In genomic region chr11:62542750-62543567, GRCh38 we compare ENCODE assay signal across 1 cellular context.
TF ChIP-seq lines count a peak whose summit lies in the region.

No MANE protein-coding gene starts in this region.

TF ChIP-seq in HepG2, 621 proteins besides CTCF, POLR2A, EP300 and RAD21 (continued from another document and continues in another):
- TF ChIP-seq ARID5B (CRISPR knock-in tag; IDR thresholded peaks at IDR 0.05) (0 out of 2 replicates have a peak, but pooled peaks have one; percentile 16), HES4 (CRISPR knock-in tag; IDR thresholded peaks at IDR 0.05; ENCODE audit: borderline replicate concordance) (no peak), ZFP36L1 (CRISPR knock-in tag; IDR thresholded peaks at IDR 0.05) (no peak), ZNF749 (CRISPR knock-in tag; IDR thresholded peaks at IDR 0.05; ENCODE audit: borderline replicate concordance) (no peak), ZNF720 (CRISPR knock-in tag; IDR thresholded peaks at IDR 0.05) (no peak), ASH2L (IDR thresholded peaks at IDR 0.05; ENCODE audit: insufficient read length, low read depth, low read length) (peak; percentile 31), ZNF660 (CRISPR knock-in tag; IDR thresholded peaks at IDR 0.05; ENCODE audit: borderline replicate concordance, low read depth) (no peak), TOE1 (CRISPR knock-in tag; IDR thresholded peaks at IDR 0.05) (no peak), CBX2 (IDR thresholded peaks at IDR 0.05; ENCODE audit: low read depth, low read length) (no peak), CBX2 (CRISPR knock-in tag; IDR thresholded peaks at IDR 0.05; ENCODE audit: low read depth) (no peak), PHF8 (CRISPR knock-in tag; IDR thresholded peaks at IDR 0.05) (0 out of 2 replicates have a peak, but pooled peaks have one; percentile 36), GLI4 (CRISPR knock-in tag; IDR thresholded peaks at IDR 0.05; ENCODE audit: borderline replicate concordance) (no peak), NFRKB (IDR thresholded peaks at IDR 0.05) (no peak), MXI1 (IDR thresholded peaks at IDR 0.05; ENCODE audit: borderline replicate concordance, low read depth, low read length) (peak; percentile 5; the same call in 1 of the 3 replicates), ZNF614 (CRISPR knock-in tag; IDR thresholded peaks at IDR 0.05; ENCODE audit: borderline replicate concordance) (no peak), ZFP36L2 (CRISPR knock-in tag; IDR thresholded peaks at IDR 0.05) (no peak), PLRG1 (conservative IDR thresholded peaks at IDR 0.05) (no peak), POGK (CRISPR knock-in tag; conservative IDR thresholded peaks at IDR 0.05) (peak; percentile 72; the same call in 1 of the 2 replicates), ZNF333 (CRISPR knock-in tag; IDR thresholded peaks at IDR 0.05; ENCODE audit: borderline replicate concordance) (no peak), IKZF1 (IDR thresholded peaks at IDR 0.05) (no peak), RARG (CRISPR knock-in tag; IDR thresholded peaks at IDR 0.05; ENCODE audit: low read depth) (no peak), PCBP1 (IDR thresholded peaks at IDR 0.05; ENCODE audit: borderline replicate concordance, low read depth, low read length) (0 out of 2 replicates have a peak, but pooled peaks have one; percentile 62), ZNF747 (CRISPR knock-in tag; IDR thresholded peaks at IDR 0.05; ENCODE audit: borderline replicate concordance) (no peak), ZNF709 (CRISPR knock-in tag; IDR thresholded peaks at IDR 0.05) (no peak), AKAP8 (CRISPR knock-in tag; IDR thresholded peaks at IDR 0.05) (peak; percentile 76), SMAD9 (CRISPR knock-in tag; IDR thresholded peaks at IDR 0.05) (no peak), REL (CRISPR knock-in tag; conservative IDR thresholded peaks at IDR 0.05) (no peak), HNF1B (CRISPR knock-in tag; IDR thresholded peaks at IDR 0.05) (0 out of 2 replicates have a peak, but pooled peaks have one; percentile 36), ZNF75D (CRISPR knock-in tag; IDR thresholded peaks at IDR 0.05; ENCODE audit: borderline replicate concordance) (no peak), POLR2G (IDR thresholded peaks at IDR 0.05; ENCODE audit: low read depth, low read length) (no peak), GZF1 (CRISPR knock-in tag; IDR thresholded peaks at IDR 0.05) (no peak), ZNF331 (CRISPR knock-in tag; IDR thresholded peaks at IDR 0.05) (peak; percentile 59; the same call in 1 of the 2 replicates), LCORL (IDR thresholded peaks at IDR 0.05) (no peak), LCORL (CRISPR knock-in tag; IDR thresholded peaks at IDR 0.05) (peak; percentile 80; the same call in 1 of the 2 replicates), ZNF841 (CRISPR knock-in tag; IDR thresholded peaks at IDR 0.05; ENCODE audit: borderline replicate concordance) (no peak), HOXA5 (CRISPR knock-in tag; IDR thresholded peaks at IDR 0.05) (no peak), ZNF274 (CRISPR knock-in tag; IDR thresholded peaks at IDR 0.05) (0 out of 2 replicates have a peak, but pooled peaks have one; percentile 61), ZNF605 (CRISPR knock-in tag; IDR thresholded peaks at IDR 0.05) (peak; percentile 76), WIZ (CRISPR knock-in tag; IDR thresholded peaks at IDR 0.05) (no peak), ZNF816 (CRISPR knock-in tag; IDR thresholded peaks at IDR 0.05; ENCODE audit: borderline replicate concordance) (no peak), ZBTB39 (CRISPR knock-in tag; IDR thresholded peaks at IDR 0.05) (no peak), HOXA7 (CRISPR knock-in tag; IDR thresholded peaks at IDR 0.05) (no peak), MIER3 (CRISPR knock-in tag; IDR thresholded peaks at IDR 0.05; ENCODE audit: borderline replicate concordance) (no peak; the same call in 1 of the 2 replicates), SUZ12 (IDR thresholded peaks at IDR 0.05; ENCODE audit: low read depth, low read length) (no peak), ZNF740 (CRISPR knock-in tag; IDR thresholded peaks at IDR 0.05) (0 out of 2 replicates have a peak, but pooled peaks have one; percentile 55), ISL2 (CRISPR knock-in tag; IDR thresholded peaks at IDR 0.05) (0 out of 2 replicates have a peak, but pooled peaks have one; percentile 15), ZKSCAN8 (CRISPR knock-in tag; IDR thresholded peaks at IDR 0.05; ENCODE audit: borderline replicate concordance) (no peak), KDM2A (CRISPR knock-in tag; IDR thresholded peaks at IDR 0.05; ENCODE audit: borderline replicate concordance, low read depth) (peak; percentile 45), ZNF367 (CRISPR knock-in tag; IDR thresholded peaks at IDR 0.05; ENCODE audit: borderline replicate concordance) (no peak), CHD4 (IDR thresholded peaks at IDR 0.05; ENCODE audit: borderline replicate concordance, low read length) (no peak), ZMYM2 (CRISPR knock-in tag; IDR thresholded peaks at IDR 0.05) (peak; percentile 65; the same call in 1 of the 2 replicates), ZNF234 (CRISPR knock-in tag; conservative IDR thresholded peaks at IDR 0.05) (no peak), EHMT2 (IDR thresholded peaks at IDR 0.05; ENCODE audit: borderline replicate concordance, low read depth, low read length) (no peak), HNRNPLL (IDR thresholded peaks at IDR 0.05; ENCODE audit: low read depth, low read length, poor library complexity, severe bottlenecking) (peak; percentile 38), NKX3-1 (CRISPR knock-in tag; IDR thresholded peaks at IDR 0.05) (no peak), PLSCR1 (CRISPR knock-in tag; IDR thresholded peaks at IDR 0.05; ENCODE audit: borderline replicate concordance) (no peak), ZNF12 (CRISPR knock-in tag; IDR thresholded peaks at IDR 0.05) (no peak), ZNF678 (CRISPR knock-in tag; IDR thresholded peaks at IDR 0.05) (no peak)
- TF ChIP-seq, protein P1, sequence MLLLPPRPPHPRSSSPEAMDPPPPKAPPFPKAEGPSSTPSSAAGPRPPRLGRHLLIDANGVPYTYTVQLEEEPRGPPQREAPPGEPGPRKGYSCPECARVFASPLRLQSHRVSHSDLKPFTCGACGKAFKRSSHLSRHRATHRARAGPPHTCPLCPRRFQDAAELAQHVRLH (CRISPR knock-in tag; IDR thresholded peaks at IDR 0.05; ENCODE audit: borderline replicate concordance, low read depth): peak; percentile 88; the same call in 1 of the 2 replicates
- TF ChIP-seq, protein P2, sequence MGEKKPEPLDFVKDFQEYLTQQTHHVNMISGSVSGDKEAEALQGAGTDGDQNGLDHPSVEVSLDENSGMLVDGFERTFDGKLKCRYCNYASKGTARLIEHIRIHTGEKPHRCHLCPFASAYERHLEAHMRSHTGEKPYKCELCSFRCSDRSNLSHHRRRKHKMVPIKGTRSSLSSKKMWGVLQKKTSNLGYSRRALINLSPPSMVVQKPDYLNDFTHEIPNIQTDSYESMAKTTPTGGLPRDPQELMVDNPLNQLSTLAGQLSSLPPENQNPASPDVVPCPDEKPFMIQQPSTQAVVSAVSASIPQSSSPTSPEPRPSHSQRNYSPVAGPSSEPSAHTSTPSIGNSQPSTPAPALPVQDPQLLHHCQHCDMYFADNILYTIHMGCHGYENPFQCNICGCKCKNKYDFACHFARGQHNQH (CRISPR knock-in tag; IDR thresholded peaks at IDR 0.05): 0 out of 2 replicates have a peak, but pooled peaks have one; percentile 30
- TF ChIP-seq, protein P3, sequence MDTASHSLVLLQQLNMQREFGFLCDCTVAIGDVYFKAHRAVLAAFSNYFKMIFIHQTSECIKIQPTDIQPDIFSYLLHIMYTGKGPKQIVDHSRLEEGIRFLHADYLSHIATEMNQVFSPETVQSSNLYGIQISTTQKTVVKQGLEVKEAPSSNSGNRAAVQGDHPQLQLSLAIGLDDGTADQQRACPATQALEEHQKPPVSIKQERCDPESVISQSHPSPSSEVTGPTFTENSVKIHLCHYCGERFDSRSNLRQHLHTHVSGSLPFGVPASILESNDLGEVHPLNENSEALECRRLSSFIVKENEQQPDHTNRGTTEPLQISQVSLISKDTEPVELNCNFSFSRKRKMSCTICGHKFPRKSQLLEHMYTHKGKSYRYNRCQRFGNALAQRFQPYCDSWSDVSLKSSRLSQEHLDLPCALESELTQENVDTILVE (CRISPR knock-in tag; IDR thresholded peaks at IDR 0.05): no peak
- TF ChIP-seq, protein P4, sequence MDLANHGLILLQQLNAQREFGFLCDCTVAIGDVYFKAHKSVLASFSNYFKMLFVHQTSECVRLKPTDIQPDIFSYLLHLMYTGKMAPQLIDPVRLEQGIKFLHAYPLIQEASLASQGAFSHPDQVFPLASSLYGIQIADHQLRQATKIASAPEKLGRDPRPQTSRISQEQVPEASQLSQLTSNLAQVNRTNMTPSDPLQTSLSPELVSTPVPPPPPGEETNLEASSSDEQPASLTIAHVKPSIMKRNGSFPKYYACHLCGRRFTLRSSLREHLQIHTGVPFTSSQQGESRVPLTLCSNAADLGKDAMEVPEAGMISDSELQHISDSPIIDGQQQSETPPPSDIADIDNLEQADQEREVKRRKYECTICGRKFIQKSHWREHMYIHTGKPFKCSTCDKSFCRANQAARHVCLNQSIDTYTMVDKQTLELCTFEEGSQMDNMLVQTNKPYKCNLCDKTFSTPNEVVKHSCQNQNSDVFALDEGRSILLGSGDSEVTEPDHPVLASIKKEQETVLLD (CRISPR knock-in tag; IDR thresholded peaks at IDR 0.05; ENCODE audit: low read depth): no peak
